In the genomic region with DNA sequence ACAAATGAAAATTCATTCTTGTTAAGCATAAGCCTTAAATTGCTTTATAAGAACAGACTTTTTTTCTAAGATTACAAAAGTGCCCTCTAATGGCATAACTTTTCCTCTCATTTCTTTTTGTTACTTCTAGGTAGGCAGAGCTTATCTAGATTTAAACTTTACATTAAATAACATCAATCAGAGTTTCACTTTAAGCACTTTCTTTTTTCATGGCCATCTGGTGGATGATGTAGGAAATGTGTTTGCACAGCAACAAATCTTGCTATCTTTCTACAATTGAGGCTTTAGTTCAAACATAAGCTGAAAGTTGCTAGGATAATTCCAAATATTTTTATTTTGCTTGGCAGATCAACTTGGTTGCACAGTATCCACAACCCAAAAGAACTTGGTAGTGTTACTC, we compare ENCODE assay signal across 11 cellular contexts. TPM values are rescaled to one million over a fixed set of nuclear protein-coding genes. Genes with fewer than 3 reads are reported as not detected.
DNase-seq lines count a peak whose midpoint lies in the region; ATAC-seq and TF ChIP-seq lines count a peak whose summit lies in the region.
"Had no signal": no experiment of that assay in that cellular context is flagged by ENCODE, and none has a peak within 500 bp of the region (broad histone marks: within the 10 kb centered on the region; RNA-seq: fewer than 3 reads in every experiment).

No MANE protein-coding gene starts in this region.

- no peak overlapping the region for H3K4me3 Mint-ChIP-seq in nephron
- H3K4me3 Mint-ChIP-seq: stimulated activated memory B cell treated with anti-CD40 and anti-IgM and Interleukin-4, amounts not matched to agents 10 μg/mL and 1 μg/mL and 100 μg/mL, for 72 hours had no signal

- no peak for TF ChIP-seq POLR2A in IMR-90 (IDR thresholded peaks at IDR 0.05; ENCODE audit: low read depth, low read length)
- no peak for TF ChIP-seq POLR2A in Peyer's patch (IDR thresholded peaks at IDR 0.05)

- no peak overlapping the region for H3K23ac ChIP-seq in IMR-90 (ENCODE audit: low read depth, low read length)

- no peak for TF ChIP-seq RAD21 in IMR-90 (IDR thresholded peaks at IDR 0.05; ENCODE audit: low read length)

- H3K4me3 ChIP-seq in IMR-90 (ENCODE audit: insufficient read depth, low read depth, low read length) (no peak overlapping the region), cardiac fibroblast (replicated peaks in 1 of 2; ENCODE audit: low read depth in 2 of 2, low read length in 2 of 2) (no peak overlapping the region), Peyer's patch (no peak overlapping the region)

- H3K27me3 ChIP-seq in IMR-90 (ENCODE audit: control insufficient read depth, insufficient read depth, low read length) (no peaks in the 10 kb centered on the region), Peyer's patch (no peaks in the 10 kb centered on the region)

- H3K56ac ChIP-seq in IMR-90 (ENCODE audit: extremely low read depth, insufficient read depth, low read length) = no peak overlapping the region

- H2BK120ac ChIP-seq in IMR-90 (ENCODE audit: low read depth, low read length) = no peak overlapping the region

- no peaks in the 10 kb centered on the region for H3K27me3 Mint-ChIP-seq in nephron (ENCODE audit: low read depth)
- H3K27me3 Mint-ChIP-seq: stimulated activated memory B cell treated with anti-CD40 and anti-IgM and Interleukin-4, amounts not matched to agents 10 μg/mL and 1 μg/mL and 100 μg/mL, for 72 hours had no signal

- H3K4me1 ChIP-seq in IMR-90 (ENCODE audit: control insufficient read depth, insufficient read depth, low read length) (no peaks in the 10 kb centered on the region), Peyer's patch (no peaks in the 10 kb centered on the region)

- dilution Hi-C loops in IMR-90 (cut with HindIII; ENCODE audit: low sequenced_read_pairs, unreplicated experiment) = no loop called here

- H3K36me3 Mint-ChIP-seq in nephron (ENCODE audit: low read depth) = peaks cover 4% of the 10 kb centered on the region
- H3K36me3 Mint-ChIP-seq: stimulated activated memory B cell treated with anti-CD40 and anti-IgM and Interleukin-4, amounts not matched to agents 10 μg/mL and 1 μg/mL and 100 μg/mL, for 72 hours had no signal

- H3K27ac ChIP-seq in C4-2B (no peak overlapping the region), IMR-90 (ENCODE audit: insufficient read depth, low read length) (no peak overlapping the region), Peyer's patch (no peak overlapping the region)

- no peaks in the 10 kb centered on the region for H4K20me1 ChIP-seq in IMR-90 (ENCODE audit: insufficient read depth, low read length)

- DNase-seq in IMR-90 (no peak), cardiac fibroblast (ENCODE audit: low read depth in 2 of 2) (no peak), GM19240 (ENCODE audit: insufficient read length, low spot score) (no peak), Peyer's patch (no peak)
- DNase-seq: activated effector memory CD4-positive, alpha-beta T cell treated with anti-CD3 and anti-CD28 coated beads, Interleukin-2, amount 50 U/mL, for 16 hours; effector memory CD4-positive, alpha-beta T cell had no signal

- H3K18ac ChIP-seq in IMR-90 (ENCODE audit: low read depth, low read length) = no peak overlapping the region

- BruUV-seq in IMR-90 (replicated peaks; lab: Mats Ljungman, UMichigan) = no TSS peak

- no peak overlapping the region for H4K5ac ChIP-seq in IMR-90 (ENCODE audit: low read depth, low read length)

- H4K8ac ChIP-seq in IMR-90 (ENCODE audit: low read depth in 2 of 2, low read length in 2 of 2) = no peak overlapping the region

- H3K9me3 Mint-ChIP-seq in nephron = no peaks in the 10 kb centered on the region
- H3K9me3 Mint-ChIP-seq: stimulated activated memory B cell treated with anti-CD40 and anti-IgM and Interleukin-4, amounts not matched to agents 10 μg/mL and 1 μg/mL and 100 μg/mL, for 72 hours had no signal

- no peak for ATAC-seq in IMR-90 (ENCODE audit: low read depth)
- ATAC-seq in HG03442 (IDR thresholded peaks at IDR 0.05; ENCODE audit: unreplicated experiment) = no peak
- ATAC-seq in GM21447 (IDR thresholded peaks at IDR 0.05; ENCODE audit: unreplicated experiment) = no peak
- ATAC-seq: stimulated activated memory B cell treated with anti-CD40 and anti-IgM and Interleukin-4, amounts not matched to agents 10 μg/mL and 1 μg/mL and 100 μg/mL, for 72 hours had no signal

- no peak overlapping the region for H3K4me2 ChIP-seq in IMR-90 (ENCODE audit: low read depth, low read length)

- intact Hi-C loops in IMR-90 (cut with micrococcal nuclease) = loop anchor here (5.0 kb wide), 2 partner anchors 333 to 893 kb away; no protein-coding TSS in a partner anchor

- H3K4ac ChIP-seq in IMR-90 (ENCODE audit: low read depth, low read length) = no peak overlapping the region

- H3K79me1 ChIP-seq in IMR-90 (ENCODE audit: low read depth in 1 of 2, low read length in 2 of 2) = no peaks in the 10 kb centered on the region

- no peak overlapping the region for H3K14ac ChIP-seq in IMR-90 (replicated peaks; ENCODE audit: low read depth, low read length)

- no peak overlapping the region for H2AFZ ChIP-seq in IMR-90 (replicated peaks; ENCODE audit: low read length, poor library complexity)

- H2BK5ac ChIP-seq in IMR-90 (ENCODE audit: low read depth, low read length, poor library complexity, severe bottlenecking) = no peak overlapping the region

- no peak overlapping the region for H2AK5ac ChIP-seq in IMR-90 (ENCODE audit: low read depth, low read length)

- H3K36me3 ChIP-seq in IMR-90 (ENCODE audit: control insufficient read depth, insufficient read depth, low read length) (no peaks in the 10 kb centered on the region), Peyer's patch (no peaks in the 10 kb centered on the region)

- H3K9ac ChIP-seq in IMR-90 (ENCODE audit: low read depth, low read length) = no peak overlapping the region

- no peak overlapping the region for H4K91ac ChIP-seq in IMR-90 (ENCODE audit: insufficient read depth, low read depth, low read length)

- no peaks in the 10 kb centered on the region for H3K4me1 Mint-ChIP-seq in nephron
- H3K4me1 Mint-ChIP-seq: stimulated activated memory B cell treated with anti-CD40 and anti-IgM and Interleukin-4, amounts not matched to agents 10 μg/mL and 1 μg/mL and 100 μg/mL, for 72 hours had no signal

- H2BK15ac ChIP-seq in IMR-90 (ENCODE audit: low read depth, low read length) = no peak overlapping the region

- TF ChIP-seq CTCF in C4-2B (conservative IDR thresholded peaks at IDR 0.05) (peak; percentile 31), IMR-90 (conservative IDR thresholded peaks at IDR 0.05; ENCODE audit: low read depth, low read length) (peak; percentile 29), cardiac fibroblast (IDR thresholded peaks at IDR 0.05; ENCODE audit: low read depth, low read length) (peak; percentile 12), nephron (IDR thresholded peaks at IDR 0.05; ENCODE audit: unreplicated experiment in 3 of 3) (peak; percentile 24 to 49 (median 48)), Peyer's patch (IDR thresholded peaks at IDR 0.05) (peak in 3 of 6 experiments; percentile 9 to 33 (median 15))

- H3K27ac Mint-ChIP-seq in nephron = no peak overlapping the region
- H3K27ac Mint-ChIP-seq: stimulated activated memory B cell treated with anti-CD40 and anti-IgM and Interleukin-4, amounts not matched to agents 10 μg/mL and 1 μg/mL and 100 μg/mL, for 72 hours had no signal

- POLR2A ChIA-PET in IMR-90 (lab: Charles Lee; ENCODE audit: unreplicated experiment) = interaction anchor here (0.6 kb wide), 1 partner anchor 127 kb away, joined by 3 read pairs; no protein-coding TSS in a partner anchor

- in situ Hi-C loops in IMR-90 (cut with MboI; ENCODE audit: low sequenced_read_pairs) = no loop called here

- H3K9me3 ChIP-seq in IMR-90 (ENCODE audit: control insufficient read depth, insufficient read depth, low read length) (no peaks in the 10 kb centered on the region), Peyer's patch (no peaks in the 10 kb centered on the region)

- no peak overlapping the region for H2BK20ac ChIP-seq in IMR-90 (ENCODE audit: low read depth, low read length)

- CTCF ChIA-PET in IMR-90 (lab: Yijun Ruan, JAX) = interaction anchor here (0.7 to 1.5 kb wide), 3 partner anchors 12 to 330 kb away, joined by 3 to 4 read pairs (median 3); no protein-coding TSS in a partner anchor

- H2AK9ac ChIP-seq in IMR-90 (replicated peaks; ENCODE audit: low read depth, low read length, poor library complexity) = no peak overlapping the region

- no peaks in the 10 kb centered on the region for H3K9me1 ChIP-seq in IMR-90 (ENCODE audit: insufficient read depth, low read length)

TF ChIP-seq in IMR-90, 13 proteins besides CTCF, POLR2A, EP300 and RAD21:
- peak; percentile 25; the same call in 1 of the 2 replicates for TF ChIP-seq SMC3 (IDR thresholded peaks at IDR 0.05; ENCODE audit: low read depth, low read length)
- no peak for TF ChIP-seq BHLHE40 (IDR thresholded peaks at IDR 0.05; ENCODE audit: low read depth, low read length)
- TF ChIP-seq FOS (IDR thresholded peaks at IDR 0.05; ENCODE audit: low read depth, low read length) = no peak
- TF ChIP-seq, protein P1, sequence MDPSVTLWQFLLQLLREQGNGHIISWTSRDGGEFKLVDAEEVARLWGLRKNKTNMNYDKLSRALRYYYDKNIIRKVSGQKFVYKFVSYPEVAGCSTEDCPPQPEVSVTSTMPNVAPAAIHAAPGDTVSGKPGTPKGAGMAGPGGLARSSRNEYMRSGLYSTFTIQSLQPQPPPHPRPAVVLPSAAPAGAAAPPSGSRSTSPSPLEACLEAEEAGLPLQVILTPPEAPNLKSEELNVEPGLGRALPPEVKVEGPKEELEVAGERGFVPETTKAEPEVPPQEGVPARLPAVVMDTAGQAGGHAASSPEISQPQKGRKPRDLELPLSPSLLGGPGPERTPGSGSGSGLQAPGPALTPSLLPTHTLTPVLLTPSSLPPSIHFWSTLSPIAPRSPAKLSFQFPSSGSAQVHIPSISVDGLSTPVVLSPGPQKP (IDR thresholded peaks at IDR 0.05; ENCODE audit: borderline replicate concordance, low read depth, low read length) = no peak
- no peak for TF ChIP-seq RFX5 (IDR thresholded peaks at IDR 0.05; ENCODE audit: low read depth, low read length)

RNA-seq across cellular contexts. Expression of a gene that starts 22.1 kb away (rescaled TPM):
- total RNA-seq in IMR-90 (2012; rRNA removed) (under 0.01 TPM in 1 of 2 replicates, not detected in the other), Peyer's patch (1 to 10 TPM in 2 of 4 donors, under 1 TPM in 1, not detected in 1; 0.70 to 2.9 (median 2.3) TPM)
- not detected in 2 replicates for polyA plus RNA-seq in IMR-90 (2012; rRNA removed)
- not detected in 2 replicates for polyA plus RNA-seq in IMR-90 (2012; cell fraction: cytosol; rRNA removed)
- not detected in 2 replicates for polyA plus RNA-seq in IMR-90 (2012; cell fraction: nucleus; rRNA removed; ENCODE audit: low replicate concordance)
